16 cellular contexts compared by ENCODE assay signal in the genomic region with DNA sequence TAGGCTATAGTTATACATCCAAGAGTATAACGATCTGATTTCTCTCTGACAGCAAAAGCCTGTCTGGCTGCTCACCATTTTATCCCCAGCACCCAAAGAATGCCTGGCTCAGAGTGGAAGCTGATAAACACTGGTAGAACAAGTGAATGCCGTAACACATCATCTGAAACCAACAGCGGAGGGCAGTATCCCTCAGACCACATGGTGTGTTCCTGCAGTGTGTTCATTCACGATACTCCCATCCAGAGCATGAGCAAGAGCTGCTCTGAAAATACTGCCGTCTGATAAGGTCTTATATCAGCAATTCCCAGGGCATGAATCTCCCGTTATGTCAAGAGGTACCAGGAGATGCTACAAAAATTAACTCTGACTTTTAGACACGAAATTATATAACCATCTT.
DNase-seq lines count a peak whose midpoint lies in the region; ATAC-seq and TF ChIP-seq lines count a peak whose summit lies in the region.
"Had no signal": no experiment of that assay in that cellular context is flagged by ENCODE, and none has a peak within 500 bp of the region (broad histone marks: within the 10 kb centered on the region; RNA-seq: fewer than 3 reads in every experiment).

No MANE protein-coding gene starts in this region.

- no peaks in the 10 kb centered on the region for H3K27me3 ChIP-seq in endodermal cell (ENCODE audit: control insufficient read depth, insufficient read depth, low read length, poor library complexity, severe bottlenecking)
- H3K27me3 ChIP-seq in CD8-positive, alpha-beta T cell (ENCODE audit: insufficient read depth, low read length), result no peaks in the 10 kb centered on the region
- H3K27me3 ChIP-seq: right lobe of liver, suprapubic skin had no signal

- H3K9me3 Mint-ChIP-seq in endodermal cell (no peaks in the 10 kb centered on the region), nephron (no peaks in the 10 kb centered on the region)
- H3K9me3 Mint-ChIP-seq in CD8-positive, alpha-beta T cell, result no peaks in the 10 kb centered on the region

- H3K27me3 Mint-ChIP-seq in endodermal cell (ENCODE audit: insufficient read depth) (no peaks in the 10 kb centered on the region), nephron (ENCODE audit: low read depth) (no peaks in the 10 kb centered on the region)
- no peaks in the 10 kb centered on the region for H3K27me3 Mint-ChIP-seq in CD8-positive, alpha-beta T cell (ENCODE audit: low read depth)

- POLR2A ChIA-PET in CD8-positive, alpha-beta T cell (lab: Charles Lee), result no interaction called here

- TF ChIP-seq CTCF in endodermal cell (conservative IDR thresholded peaks at IDR 0.05) (peak; percentile 18), nephron (IDR thresholded peaks at IDR 0.05; ENCODE audit: unreplicated experiment in 3 of 3) (no peak)
- no peak for TF ChIP-seq CTCF in CD8-positive, alpha-beta T cell (IDR thresholded peaks at IDR 0.05)

- peak; percentile 74 for DNase-seq in G401 (ENCODE audit: low spot score)
- peak; percentile 11 for DNase-seq in SW480 (ENCODE audit: low spot score)
- no peak for DNase-seq in endodermal cell
- DNase-seq in NCI-H2196 (lab: John Stamatoyannopoulos, UW; ENCODE audit: unreplicated experiment), result no peak
- no peak for DNase-seq in CD8-positive, alpha-beta T cell
- DNase-seq: activated CD4-positive, alpha-beta T cell treated with anti-CD3 and anti-CD28 coated beads, Interleukin-2, amount 50 U/mL, for 4 hours; Calu3; GOT3; NCI-H510A; stimulated activated CD4-positive, alpha-beta T cell treated with anti-CD3 and anti-CD28 coated beads, Interleukin-2, amount 100 ng/mL, for 24 hours had no signal

- H3K36me3 Mint-ChIP-seq in endodermal cell (ENCODE audit: low read depth) (peaks cover 3% of the 10 kb centered on the region), nephron (ENCODE audit: low read depth) (no peaks in the 10 kb centered on the region)
- no peaks in the 10 kb centered on the region for H3K36me3 Mint-ChIP-seq in CD8-positive, alpha-beta T cell

- H3K4me1 Mint-ChIP-seq in endodermal cell (peaks cover 10% of the 10 kb centered on the region), nephron (peaks cover 52% of the 10 kb centered on the region)
- H3K4me1 Mint-ChIP-seq in CD8-positive, alpha-beta T cell (ENCODE audit: low read depth), result no peaks in the 10 kb centered on the region

- no peaks in the 10 kb centered on the region for H3K9me3 ChIP-seq in endodermal cell (ENCODE audit: control insufficient read depth, low read length)
- no peaks in the 10 kb centered on the region for H3K9me3 ChIP-seq in CD8-positive, alpha-beta T cell (ENCODE audit: low read length)
- H3K9me3 ChIP-seq: right lobe of liver, suprapubic skin had no signal

- H3K4me3 Mint-ChIP-seq in endodermal cell (no peak overlapping the region), nephron (no peak overlapping the region)
- no peak overlapping the region for H3K4me3 Mint-ChIP-seq in CD8-positive, alpha-beta T cell

- H3K27ac Mint-ChIP-seq in endodermal cell (no peak overlapping the region), nephron (peak overlapping the region; percentile 35 to 66 (median 52))
- H3K27ac Mint-ChIP-seq in CD8-positive, alpha-beta T cell, result no peak overlapping the region

- CTCF ChIA-PET in CD8-positive, alpha-beta T cell (lab: Charles Lee), result interaction anchor here (1.8 kb wide), 1 partner anchor 23 kb away, joined by 5 read pairs; no protein-coding TSS in a partner anchor

- peaks cover 6% of the 10 kb centered on the region for H3K4me1 ChIP-seq in endodermal cell (ENCODE audit: control insufficient read depth, insufficient read depth, low read length)
- no peaks in the 10 kb centered on the region for H3K4me1 ChIP-seq in CD8-positive, alpha-beta T cell (ENCODE audit: insufficient read depth, low read length)
- H3K4me1 ChIP-seq: right lobe of liver had no signal

- intact Hi-C loops in CD8-positive, alpha-beta T cell (cut with DNase I, micrococcal nuclease), result no loop called here

- H3K9ac ChIP-seq in endodermal cell (ENCODE audit: extremely low read depth, low read length, poor library complexity, severe bottlenecking), result no peak overlapping the region

- H3K27ac ChIP-seq in endodermal cell (ENCODE audit: low read depth, low read length), result no peak overlapping the region
- H3K27ac ChIP-seq in CD8-positive, alpha-beta T cell (ENCODE audit: low read depth, low read length), result no peak overlapping the region
- H3K27ac ChIP-seq: right lobe of liver, SK-N-MC, suprapubic skin had no signal

- in situ Hi-C loops in G401 (cut with HindIII; ENCODE audit: low sequenced_read_pairs), result no loop called here

- 81 to 90% methylated on average over 5 to 7 of the region's 7 CpGs for WGBS in endodermal cell (ENCODE audit: insufficient coverage in 1 of 2, insufficient read length in 1 of 2), 2 experiments

- H3K4me3 ChIP-seq in endodermal cell (ENCODE audit: low read length), result no peak overlapping the region
- H3K4me3 ChIP-seq in CD8-positive, alpha-beta T cell (ENCODE audit: low read depth, low read length), result no peak overlapping the region
- H3K4me3 ChIP-seq: right lobe of liver, SK-N-MC, suprapubic skin had no signal

- ATAC-seq in GM21723 (IDR thresholded peaks at IDR 0.05; ENCODE audit: unreplicated experiment) (no peak), HG03039 (IDR thresholded peaks at IDR 0.05; ENCODE audit: unreplicated experiment) (no peak)
- ATAC-seq in CD8-positive, alpha-beta T cell, result no peak

- no peaks in the 10 kb centered on the region for H3K36me3 ChIP-seq in endodermal cell (ENCODE audit: control insufficient read depth, insufficient read depth, low read length)
- no peaks in the 10 kb centered on the region for H3K36me3 ChIP-seq in CD8-positive, alpha-beta T cell (ENCODE audit: insufficient read depth, low read length)
- H3K36me3 ChIP-seq: right lobe of liver, suprapubic skin had no signal

Comparison
In these comparisons a context has a peak if more than half of its experiments do, and no peak if none do; other contexts are left out.
1. DNase-seq: peak in G401 (single experiment) and SW480 (single experiment); none in endodermal cell (single experiment), NCI-H2196 (single experiment) and CD8-positive, alpha-beta T cell (0 of 7).
2. H3K27ac Mint-ChIP-seq: peak in nephron (3 of 3); none in endodermal cell (single experiment) and CD8-positive, alpha-beta T cell (single experiment).